8 cellular contexts compared by ENCODE assay signal in the genomic region with DNA sequence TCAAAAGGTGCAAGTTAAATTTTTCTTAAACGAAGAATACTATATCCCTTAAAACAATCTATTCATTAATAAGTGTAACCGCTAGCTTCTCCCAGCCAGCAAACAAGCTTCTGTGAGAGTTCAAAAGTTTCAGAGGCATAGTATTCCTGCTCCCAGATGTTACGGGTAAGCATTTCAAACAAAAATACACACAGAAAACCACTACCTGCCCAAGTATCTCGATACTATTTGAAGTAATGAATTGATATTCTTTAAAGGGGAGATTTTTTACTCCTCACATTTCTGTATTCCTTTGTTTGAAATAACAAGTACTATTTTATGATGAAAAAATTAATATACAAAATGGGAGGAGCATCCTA. TPM values are rescaled to one million over a fixed set of nuclear protein-coding genes. Genes with fewer than 3 reads are reported as not detected.
DNase-seq lines count a peak whose midpoint lies in the region; ATAC-seq, FAIRE-seq and TF ChIP-seq lines count a peak whose summit lies in the region.

No MANE protein-coding gene starts in this region.

- intact Hi-C loops in naive thymus-derived CD4-positive, alpha-beta T cell (cut with micrococcal nuclease) = no loop called here

- peaks cover 2% of the 10 kb centered on the region for H3K36me3 ChIP-seq in WERI-Rb-1
- no peaks in the 10 kb centered on the region for H3K36me3 ChIP-seq in gastroesophageal sphincter
- no peaks in the 10 kb centered on the region for H3K36me3 ChIP-seq in naive thymus-derived CD4-positive, alpha-beta T cell (ENCODE audit: control insufficient read depth in 2 of 3, insufficient read depth in 3 of 3, low read length in 3 of 3)

- DNase-seq in Caki2 (ENCODE audit: low read depth) (peak; percentile 30), WERI-Rb-1 (no peak), progenitor cell of endocrine pancreas (ENCODE audit: low spot score, unreplicated experiment) (no peak), D721Med (ENCODE audit: insufficient read length, low spot score) (no peak), NCI-H2107 (lab: John Stamatoyannopoulos, UW) (no peak)
- DNase-seq in naive thymus-derived CD4-positive, alpha-beta T cell = no peak
- DNase-seq in stimulated activated CD4-positive, alpha-beta T cell treated with anti-CD3 and anti-CD28 coated beads, Interleukin-4, amount 100 ng/mL, for 4 hours = no peak

- H3K27me3 Mint-ChIP-seq in progenitor cell of endocrine pancreas = no peaks in the 10 kb centered on the region
- H3K27me3 Mint-ChIP-seq in naive thymus-derived CD4-positive, alpha-beta T cell = peaks cover 53 to 64% (median 57%) of the 10 kb centered on the region in 5 donors

- no peak for TF ChIP-seq EP300 in gastroesophageal sphincter (IDR thresholded peaks at IDR 0.05)

- H3K9me3 Mint-ChIP-seq in progenitor cell of endocrine pancreas (ENCODE audit: low read depth) = peaks cover 3% of the 10 kb centered on the region
- peaks cover 5 to 66% (median 21%) of the 10 kb centered on the region in 11 donors for H3K9me3 Mint-ChIP-seq in naive thymus-derived CD4-positive, alpha-beta T cell

- peak overlapping the region; percentile 98 for H3K27ac Mint-ChIP-seq in progenitor cell of endocrine pancreas
- no peak overlapping the region for H3K27ac Mint-ChIP-seq in naive thymus-derived CD4-positive, alpha-beta T cell

- peaks cover 35% of the 10 kb centered on the region for H3K4me1 Mint-ChIP-seq in progenitor cell of endocrine pancreas (ENCODE audit: low read depth)
- peaks cover 7 to 32% (median 15%) of the 10 kb centered on the region in 7 donors for H3K4me1 Mint-ChIP-seq in naive thymus-derived CD4-positive, alpha-beta T cell

- peak overlapping the region; percentile 85 for H3K4me3 Mint-ChIP-seq in progenitor cell of endocrine pancreas (ENCODE audit: low read depth)
- H3K4me3 Mint-ChIP-seq in naive thymus-derived CD4-positive, alpha-beta T cell = no peak overlapping the region

- CTCF ChIA-PET in naive thymus-derived CD4-positive, alpha-beta T cell (lab: Charles Lee) = no interaction called here

- no peak for FAIRE-seq in D721Med (lab: Jason Lieb, UNC)

- H3K9me3 ChIP-seq in WERI-Rb-1 (ENCODE audit: severe bottlenecking) (no peaks in the 10 kb centered on the region), gastroesophageal sphincter (no peaks in the 10 kb centered on the region)
- peaks cover 0 to 11% (median 0%) of the 10 kb centered on the region in 3 experiments for H3K9me3 ChIP-seq in naive thymus-derived CD4-positive, alpha-beta T cell (ENCODE audit: control insufficient read depth in 2 of 3, low read length in 3 of 3)

- H3K36me3 Mint-ChIP-seq in progenitor cell of endocrine pancreas (ENCODE audit: insufficient read depth) = peaks cover 17% of the 10 kb centered on the region
- peaks cover 0 to 15% (median 4%) of the 10 kb centered on the region in 5 donors for H3K36me3 Mint-ChIP-seq in naive thymus-derived CD4-positive, alpha-beta T cell

- peak overlapping the region; percentile 77 for H3K27ac ChIP-seq in WERI-Rb-1
- H3K27ac ChIP-seq in gastroesophageal sphincter = peak overlapping the region; percentile 56 to 98 (median 96)
- no peak overlapping the region for H3K27ac ChIP-seq in naive thymus-derived CD4-positive, alpha-beta T cell (ENCODE audit: low read depth, low read length)

- 13 to 25% methylated on average over 4 of the region's 4 CpGs for WGBS in gastroesophageal sphincter (ENCODE audit: low coverage in 1 of 2), 2 donors

- TF ChIP-seq CTCF in WERI-Rb-1 (IDR thresholded peaks at IDR 0.05; ENCODE audit: low read depth, low read length) (no peak), gastroesophageal sphincter (IDR thresholded peaks at IDR 0.05) (no peak), progenitor cell of endocrine pancreas (IDR thresholded peaks at IDR 0.05; ENCODE audit: unreplicated experiment) (no peak), D721Med (IDR thresholded peaks at IDR 0.05; ENCODE audit: insufficient read depth, missing control alignments) (no peak)

- no peak for TF ChIP-seq POLR2A in gastroesophageal sphincter (IDR thresholded peaks at IDR 0.05)

- no peak for ATAC-seq in gastroesophageal sphincter
- no peak for ATAC-seq in naive thymus-derived CD4-positive, alpha-beta T cell

- POLR2A ChIA-PET in naive thymus-derived CD4-positive, alpha-beta T cell (lab: Charles Lee) = no interaction called here

- H3K4me3 ChIP-seq in WERI-Rb-1 (ENCODE audit: low read depth, low read length) (peak overlapping the region; percentile 89), gastroesophageal sphincter (peak overlapping the region; percentile 89 to 90)
- no peak overlapping the region for H3K4me3 ChIP-seq in naive thymus-derived CD4-positive, alpha-beta T cell (ENCODE audit: low read length)

- no peaks in the 10 kb centered on the region for H3K27me3 ChIP-seq in WERI-Rb-1 (ENCODE audit: insufficient read depth, low read depth, severe bottlenecking)
- no peaks in the 10 kb centered on the region for H3K27me3 ChIP-seq in gastroesophageal sphincter
- H3K27me3 ChIP-seq in naive thymus-derived CD4-positive, alpha-beta T cell (ENCODE audit: control insufficient read depth in 2 of 2, insufficient read depth in 2 of 2, low read length in 2 of 2) = peaks cover 11 to 24% of the 10 kb centered on the region in 2 donors

- in situ Hi-C loops in Caki2 (cut with HindIII; ENCODE audit: low pct_unique_long_range_greater_than_20kb, low sequenced_read_pairs) = no loop called here

- peaks cover under 1 to 52% (median 4%) of the 10 kb centered on the region in 3 donors for H3K4me1 ChIP-seq in gastroesophageal sphincter
- H3K4me1 ChIP-seq in naive thymus-derived CD4-positive, alpha-beta T cell (ENCODE audit: control insufficient read depth in 2 of 2, insufficient read depth in 2 of 2, low read length in 2 of 2) = peaks cover 0 to 17% of the 10 kb centered on the region in 2 donors

RNA-seq across cellular contexts. Expression of gene TJP1, which starts 1.5 kb away (rescaled TPM):
- 25.0 and 39.3 TPM in 2 replicates for total RNA-seq in Caki2 (2014; rRNA removed; shearing (Covaris generic); ENCODE audit: low replicate concordance)
- total RNA-seq in gastroesophageal sphincter = 100 to 1,000 TPM; 100 to 115 (median 103) TPM
- 167 and 172 TPM in 2 replicates for total RNA-seq in progenitor cell of endocrine pancreas
- not detected for total RNA-seq in naive thymus-derived CD4-positive, alpha-beta T cell
- not detected for polyA plus RNA-seq in naive thymus-derived CD4-positive, alpha-beta T cell

Comparison
In these comparisons a context has a peak if more than half of its experiments do, and no peak if none do; other contexts are left out.
1. RNA of gene TJP1, which starts 1.5 kb away (total RNA-seq): 167 to 172 TPM in progenitor cell of endocrine pancreas, 100 to 115 TPM in gastroesophageal sphincter and 25.0 to 39.3 TPM in Caki2; not detected in naive thymus-derived CD4-positive, alpha-beta T cell; every median in the first group is over 10 times any median in the second.